Comparison of ENCODE assay signal across 1 cellular context in the genomic region with DNA sequence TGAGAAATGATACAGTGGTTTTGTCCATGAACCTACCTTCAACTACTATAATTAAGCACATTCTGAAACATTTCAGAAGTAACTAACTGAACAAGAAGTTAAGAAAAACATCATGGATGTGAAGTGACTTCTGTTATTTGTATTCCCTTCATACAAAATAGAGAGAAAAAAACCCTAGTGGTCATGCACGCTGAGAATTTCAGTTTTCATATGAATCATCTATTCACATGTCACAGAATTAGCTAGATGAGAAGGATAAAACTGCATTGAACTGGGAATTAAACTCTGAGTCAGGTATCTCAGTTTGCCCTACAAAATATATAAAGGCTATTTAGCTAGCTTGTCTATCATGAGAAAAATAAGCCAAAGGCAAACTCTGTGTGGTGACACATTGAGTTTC.
TF ChIP-seq lines count a peak whose summit lies in the region.

No MANE protein-coding gene starts in this region.

TF ChIP-seq in GM12878, 131 proteins besides CTCF, POLR2A, EP300 and RAD21 (continued from another document):
- peak; percentile 68 for TF ChIP-seq BCL3 (IDR thresholded peaks at IDR 0.05; ENCODE audit: borderline replicate concordance, insufficient read depth, low read depth, low read length, poor library complexity, severe bottlenecking)
- TF ChIP-seq STAT1 (conservative IDR thresholded peaks at IDR 0.05): no peak
- TF ChIP-seq, protein P1, sequence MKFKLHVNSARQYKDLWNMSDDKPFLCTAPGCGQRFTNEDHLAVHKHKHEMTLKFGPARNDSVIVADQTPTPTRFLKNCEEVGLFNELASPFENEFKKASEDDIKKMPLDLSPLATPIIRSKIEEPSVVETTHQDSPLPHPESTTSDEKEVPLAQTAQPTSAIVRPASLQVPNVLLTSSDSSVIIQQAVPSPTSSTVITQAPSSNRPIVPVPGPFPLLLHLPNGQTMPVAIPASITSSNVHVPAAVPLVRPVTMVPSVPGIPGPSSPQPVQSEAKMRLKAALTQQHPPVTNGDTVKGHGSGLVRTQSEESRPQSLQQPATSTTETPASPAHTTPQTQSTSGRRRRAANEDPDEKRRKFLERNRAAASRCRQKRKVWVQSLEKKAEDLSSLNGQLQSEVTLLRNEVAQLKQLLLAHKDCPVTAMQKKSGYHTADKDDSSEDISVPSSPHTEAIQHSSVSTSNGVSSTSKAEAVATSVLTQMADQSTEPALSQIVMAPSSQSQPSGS (IDR thresholded peaks at IDR 0.05; ENCODE audit: low read length): peak; percentile 96
- no peak for TF ChIP-seq TAF1 (IDR thresholded peaks at IDR 0.05; ENCODE audit: borderline replicate concordance, low read depth, low read length)
- TF ChIP-seq MEF2B (IDR thresholded peaks at IDR 0.05; ENCODE audit: partially characterized antibody, poor library complexity, severe bottlenecking): peak; percentile 79
- peak; percentile 96 for TF ChIP-seq FOXM1 (IDR thresholded peaks at IDR 0.05; ENCODE audit: low read depth, low read length)
- 0 out of 2 replicates have a peak, but pooled peaks have one; percentile 25 for TF ChIP-seq EED (IDR thresholded peaks at IDR 0.05; ENCODE audit: low read depth)
- TF ChIP-seq GABPA (IDR thresholded peaks at IDR 0.05; ENCODE audit: low read depth): 0 out of 2 replicates have a peak, but pooled peaks have one; percentile 40
- peak; percentile 91 for TF ChIP-seq MEF2A (IDR thresholded peaks at IDR 0.05; ENCODE audit: insufficient read depth, low read depth, low read length)
- TF ChIP-seq HDAC6 (IDR thresholded peaks at IDR 0.05; ENCODE audit: unreplicated experiment): no peak
- TF ChIP-seq MLLT1 (IDR thresholded peaks at IDR 0.05): no peak
- no peak for TF ChIP-seq ESRRA (IDR thresholded peaks at IDR 0.05; ENCODE audit: low read length)
- TF ChIP-seq ZBED1 (IDR thresholded peaks at IDR 0.05; ENCODE audit: borderline replicate concordance): peak; percentile 78; the same call in 1 of the 2 replicates
- TF ChIP-seq CBX5 (IDR thresholded peaks at IDR 0.05; ENCODE audit: low read depth): peak; percentile 38; the same call in 1 of the 2 replicates
- TF ChIP-seq MTA2 (IDR thresholded peaks at IDR 0.05; ENCODE audit: low read depth): peak; percentile 46
- TF ChIP-seq ZNF217 (IDR thresholded peaks at IDR 0.05): peak; percentile 49; the same call in 1 of the 2 replicates
- no peak for TF ChIP-seq SMAD5 (IDR thresholded peaks at IDR 0.05; ENCODE audit: low read depth)
- TF ChIP-seq BCL11A (IDR thresholded peaks at IDR 0.05; ENCODE audit: low read depth, low read length): 0 out of 2 replicates have a peak, but pooled peaks have one; percentile 45
- TF ChIP-seq HDAC2 (IDR thresholded peaks at IDR 0.05): no peak
- TF ChIP-seq, protein P2, sequence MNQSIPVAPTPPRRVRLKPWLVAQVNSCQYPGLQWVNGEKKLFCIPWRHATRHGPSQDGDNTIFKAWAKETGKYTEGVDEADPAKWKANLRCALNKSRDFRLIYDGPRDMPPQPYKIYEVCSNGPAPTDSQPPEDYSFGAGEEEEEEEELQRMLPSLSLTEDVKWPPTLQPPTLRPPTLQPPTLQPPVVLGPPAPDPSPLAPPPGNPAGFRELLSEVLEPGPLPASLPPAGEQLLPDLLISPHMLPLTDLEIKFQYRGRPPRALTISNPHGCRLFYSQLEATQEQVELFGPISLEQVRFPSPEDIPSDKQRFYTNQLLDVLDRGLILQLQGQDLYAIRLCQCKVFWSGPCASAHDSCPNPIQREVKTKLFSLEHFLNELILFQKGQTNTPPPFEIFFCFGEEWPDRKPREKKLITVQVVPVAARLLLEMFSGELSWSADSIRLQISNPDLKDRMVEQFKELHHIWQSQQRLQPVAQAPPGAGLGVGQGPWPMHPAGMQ (IDR thresholded peaks at IDR 0.05; ENCODE audit: borderline replicate concordance): no peak
- TF ChIP-seq ETV6 (conservative IDR thresholded peaks at IDR 0.05 in 1 of 2, IDR thresholded peaks at IDR 0.05 in 1 of 2; ENCODE audit: borderline replicate concordance in 1 of 2, low read depth in 1 of 2): peak in 1 of 2 experiments; percentile 24; a peak in 1 of 4 replicates
- TF ChIP-seq RUNX3 (IDR thresholded peaks at IDR 0.05; ENCODE audit: low read length): peak; percentile 90
- no peak for TF ChIP-seq CHD2 (IDR thresholded peaks at IDR 0.05; ENCODE audit: borderline replicate concordance, low read depth, low read length)
TF ChIP-seq in GM12878: peak in this region for 24.
